In the genomic region with DNA sequence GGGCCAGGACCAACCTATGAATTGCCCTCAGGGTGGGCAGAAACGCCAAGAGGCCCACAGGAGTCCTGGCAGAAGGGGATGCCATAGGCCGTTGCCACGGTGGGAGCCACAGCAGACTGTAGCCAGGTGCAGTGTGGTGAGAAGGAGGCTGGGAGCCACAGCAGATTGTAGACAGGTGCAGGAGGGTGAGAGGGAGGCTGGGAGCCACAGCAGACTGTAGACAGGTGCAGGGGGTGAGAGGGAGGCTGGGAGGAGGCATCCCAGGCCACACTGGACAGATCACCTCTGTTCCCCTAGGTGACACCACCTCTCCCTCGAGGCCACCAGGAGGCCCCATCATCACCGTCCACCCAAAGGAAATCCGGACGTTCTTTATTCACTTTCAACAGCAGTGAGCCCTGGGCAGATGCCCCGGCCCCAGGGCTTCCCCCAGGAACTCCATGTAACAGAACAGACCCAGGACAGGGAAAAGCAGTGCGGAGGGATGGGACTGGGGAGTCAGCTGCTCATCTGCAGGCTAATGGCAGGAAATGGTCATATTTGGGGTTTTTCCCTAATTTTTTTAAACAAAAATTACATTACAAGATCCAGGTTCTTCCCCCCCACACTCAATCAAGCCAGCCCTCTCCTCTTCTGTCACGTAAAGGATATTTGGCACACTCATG, we compare ENCODE assay signal across 1 cellular context.
A peak's percentile ranks its signal among the peaks of the same experiment; 100 is the strongest.
TF ChIP-seq lines count a peak whose summit lies in the region.

No MANE protein-coding gene starts in this region.

TF ChIP-seq in HEK293, 187 proteins besides CTCF, POLR2A, EP300 and RAD21:
- no peak for TF ChIP-seq ZNF112 (tag by site-specific recombination; IDR thresholded peaks at IDR 0.05)
- peak; percentile 91 for TF ChIP-seq ZNF16 (tag by site-specific recombination; IDR thresholded peaks at IDR 0.05; ENCODE audit: low read depth)
